ENCODE assay signal across 23 cellular contexts in genomic region chr12:7712841-7713442, GRCh38. TPM values are rescaled to one million over a fixed set of nuclear protein-coding genes. Genes with fewer than 3 reads are reported as not detected.
DNase-seq lines count a peak whose midpoint lies in the region; ATAC-seq and TF ChIP-seq lines count a peak whose summit lies in the region.
"Had no signal": no experiment of that assay in that cellular context is flagged by ENCODE, and none has a peak within 500 bp of the region (broad histone marks: within the 10 kb centered on the region; RNA-seq: fewer than 3 reads in every experiment).

No MANE protein-coding gene starts in this region.

- H3K27ac Mint-ChIP-seq in WTC11 = no peak overlapping the region
- H3K27ac Mint-ChIP-seq: CD14-positive monocyte; CD8-positive, alpha-beta T cell; HFFc6 had no signal

- no peak overlapping the region for H3K4me2 ChIP-seq in mesendoderm (ENCODE audit: low read length)
- H3K4me2 ChIP-seq: BLaER1 had no signal

- no peak overlapping the region for H2AK5ac ChIP-seq in mesendoderm (ENCODE audit: low read length)

- no peak overlapping the region for H2BK5ac ChIP-seq in mesendoderm (ENCODE audit: low read length)

- ATAC-seq in WTC11 = peak; percentile 55
- ATAC-seq: CD8-positive, alpha-beta T cell; HCT116 had no signal

- no peaks in the 10 kb centered on the region for H3K27me3 Mint-ChIP-seq in WTC11 (ENCODE audit: low read depth)

- H4K8ac ChIP-seq in mesendoderm (ENCODE audit: low read depth, low read length) = no peak overlapping the region

- H3K9me3 Mint-ChIP-seq in WTC11 = no peaks in the 10 kb centered on the region
- H3K9me3 Mint-ChIP-seq: CD8-positive, alpha-beta T cell had no signal

- H3K36me3 ChIP-seq in mesendoderm (ENCODE audit: control insufficient read depth, insufficient read depth, low read length) = no peaks in the 10 kb centered on the region
- H3K36me3 ChIP-seq: BLaER1 had no signal

- TF ChIP-seq CTCF in WTC11 (IDR thresholded peaks at IDR 0.05) (no peak), fibroblast of villous mesenchyme (IDR thresholded peaks at IDR 0.05; ENCODE audit: insufficient read depth, low read depth, low read length) (no peak)

- H3K27me3 ChIP-seq in mesendoderm (ENCODE audit: insufficient read depth, low read length, poor library complexity) = no peaks in the 10 kb centered on the region
- H3K27me3 ChIP-seq: BLaER1 had no signal

- DNase-seq in ELF-1 (ENCODE audit: low read depth, low spot score) (peak; percentile 39), WTC11 (ENCODE audit: low spot score) (peak; percentile 35), fibroblast of villous mesenchyme (ENCODE audit: low read depth) (peak; percentile 2), mesendoderm (peak; percentile 53), activated gamma-delta T cell (lab: John Stamatoyannopoulos, UW) (no peak), NCI-H82 treated with DMSO at 0.1 percent for 48 hours (lab: John Stamatoyannopoulos, UW; ENCODE audit: unreplicated experiment) (no peak), activated gamma-delta T cell treated with Interleukin-2 at 50 U/mL for 16 hours (no peak)
- DNase-seq in stimulated activated CD4-positive, alpha-beta T cell treated with anti-CD3 and anti-CD28 coated beads, Interleukin-2, amount 100 ng/mL, for 48 hours = no peak
- DNase-seq: 8988T; CD8-positive, alpha-beta T cell; DMS 273 treated with DMSO at 0.1 percent for 48 hours; DMS53; DND-41; EL; GOT3; HFFc6; IMR-90; KBM-7 had no signal

- H3K27ac ChIP-seq in mesendoderm (ENCODE audit: low read depth, low read length) = no peak overlapping the region
- H3K27ac ChIP-seq: BLaER1 had no signal

- H3K18ac ChIP-seq in mesendoderm (ENCODE audit: low read length) = peak overlapping the region; percentile 5

- POLR2A ChIA-PET in WTC11 (lab: Charles Lee) = no interaction called here

- H3K4me1 Mint-ChIP-seq in WTC11 = peaks cover 46% of the 10 kb centered on the region

- CTCF ChIA-PET in WTC11 (lab: Charles Lee) = interaction anchor here (0.5 to 1.7 kb wide), 5 partner anchors 15 to 262 kb away, joined by 3 to 8 read pairs (median 4); partner anchors contain the start of gene GDF3

- WGBS in mesendoderm (ENCODE audit: extremely low coverage, insufficient coverage, low lambda C conversion rate) = no CpG with 5 or more reads among the region's 28 CpGs

- no peak overlapping the region for H3K4ac ChIP-seq in mesendoderm (ENCODE audit: low read depth, low read length)

- no peak overlapping the region for H3K4me3 Mint-ChIP-seq in WTC11
- H3K4me3 Mint-ChIP-seq: CD14-positive monocyte; CD8-positive, alpha-beta T cell; HFFc6 had no signal

- no peak overlapping the region for H4K5ac ChIP-seq in mesendoderm (ENCODE audit: low read length)

- H3K79me2 ChIP-seq in mesendoderm (ENCODE audit: control insufficient read depth, insufficient read depth, low read length) = no peaks in the 10 kb centered on the region

- no peak overlapping the region for H3K23ac ChIP-seq in mesendoderm (ENCODE audit: low read length)

- no peak overlapping the region for H2BK15ac ChIP-seq in mesendoderm (replicated peaks; ENCODE audit: low read depth)

- H2BK120ac ChIP-seq in mesendoderm (ENCODE audit: low read depth, low read length) = no peak overlapping the region

- H3K4me1 ChIP-seq in mesendoderm (ENCODE audit: control insufficient read depth, low read depth, low read length) = peaks cover 3% of the 10 kb centered on the region
- H3K4me1 ChIP-seq: BLaER1 had no signal

- H3K56ac ChIP-seq in mesendoderm (ENCODE audit: low read length) = no peak overlapping the region

- H3K4me3 ChIP-seq in fibroblast of villous mesenchyme (ENCODE audit: low read depth, low read length) (no peak overlapping the region), mesendoderm (ENCODE audit: low read length) (no peak overlapping the region)
- H3K4me3 ChIP-seq: BLaER1 had no signal

- H3K79me1 ChIP-seq in mesendoderm (ENCODE audit: low read length) = no peaks in the 10 kb centered on the region

- no peak overlapping the region for H3K9ac ChIP-seq in mesendoderm (ENCODE audit: low read length)
- H3K9ac ChIP-seq: BLaER1 had no signal

- H3K36me3 Mint-ChIP-seq in WTC11 = no peaks in the 10 kb centered on the region
- H3K36me3 Mint-ChIP-seq: CD14-positive monocyte; CD8-positive, alpha-beta T cell had no signal

TF ChIP-seq in WTC11, 78 proteins besides CTCF, POLR2A, EP300 and RAD21:
- TF ChIP-seq ZNF671 (CRISPR knock-in tag; IDR thresholded peaks at IDR 0.05) = no peak
- TF ChIP-seq ERG (CRISPR knock-in tag; IDR thresholded peaks at IDR 0.05) = no peak
- TF ChIP-seq ZBTB43 (CRISPR knock-in tag; IDR thresholded peaks at IDR 0.05) = no peak
- no peak for TF ChIP-seq FOXP1 (CRISPR knock-in tag; IDR thresholded peaks at IDR 0.05; ENCODE audit: borderline replicate concordance)
- no peak for TF ChIP-seq SMAD3 (CRISPR knock-in tag; IDR thresholded peaks at IDR 0.05; ENCODE audit: borderline replicate concordance)
- no peak for TF ChIP-seq TP53 (CRISPR knock-in tag; IDR thresholded peaks at IDR 0.05)
- TF ChIP-seq ZNF263 (CRISPR knock-in tag; IDR thresholded peaks at IDR 0.05; ENCODE audit: low read depth) = no peak
- no peak for TF ChIP-seq FOXK1 (CRISPR knock-in tag; IDR thresholded peaks at IDR 0.05)
- no peak for TF ChIP-seq AR (CRISPR knock-in tag; IDR thresholded peaks at IDR 0.05)
- TF ChIP-seq GTF2I (CRISPR knock-in tag; conservative IDR thresholded peaks at IDR 0.05) = no peak

RNA-seq across cellular contexts. Expression of gene DPPA3, which starts 1.7 kb away (rescaled TPM):
- total RNA-seq in WTC11 (2021) = 3.3 to 6.8 TPM (median 3.9 TPM) in 3 replicates
- not detected in 2 replicates for total RNA-seq in fibroblast of villous mesenchyme
- polyA plus RNA-seq in mesendoderm (2013, experiment 1 of 2) = 0.81 TPM
- 0.84 TPM for polyA plus RNA-seq in mesendoderm (2013, experiment 2 of 2)
- total RNA-seq: A673; CD8-positive, alpha-beta T cell; HFFc6; IMR-90 had no signal
- polyA plus RNA-seq: AG04450, CD14-positive monocyte, IMR-90 had no signal

RNA-seq across cellular contexts. Expression of gene GDF3, which starts 17.4 kb away (rescaled TPM):
- total RNA-seq in WTC11 (2021) (34.4 to 42.0 TPM (median 38.2 TPM) in 3 replicates), fibroblast of villous mesenchyme (not detected in 2 replicates)
- 214 TPM for polyA plus RNA-seq in mesendoderm (2013, experiment 1 of 2)
- 215 TPM for polyA plus RNA-seq in mesendoderm (2013, experiment 2 of 2)
- total RNA-seq: A673; CD8-positive, alpha-beta T cell; HFFc6; IMR-90 had no signal
- polyA plus RNA-seq: AG04450, CD14-positive monocyte, IMR-90 had no signal

RNA-seq across cellular contexts. Expression of gene CLEC4C, which starts 34.2 kb away (rescaled TPM):
- total RNA-seq in WTC11 (2021) (0.50 TPM in 1 of 3 replicates, not detected in the others), fibroblast of villous mesenchyme (not detected in 2 replicates)
- polyA plus RNA-seq in mesendoderm (2013, experiment 1 of 2) = 0.08 TPM
- polyA plus RNA-seq in mesendoderm (2013, experiment 2 of 2) = not detected
- total RNA-seq: A673; CD8-positive, alpha-beta T cell; HFFc6; IMR-90 had no signal
- polyA plus RNA-seq: AG04450, IMR-90 had no signal

RNA-seq across cellular contexts. Expression of gene APOBEC1, which starts 47.2 kb away (rescaled TPM):
- total RNA-seq in WTC11 (2021) (not detected in 3 replicates), fibroblast of villous mesenchyme (not detected in 2 replicates)
- polyA plus RNA-seq in mesendoderm (2013, experiment 1 of 2) = not detected
- polyA plus RNA-seq in mesendoderm (2013, experiment 2 of 2) = not detected
- total RNA-seq: A673; CD8-positive, alpha-beta T cell; HFFc6; IMR-90 had no signal
- polyA plus RNA-seq: AG04450, CD14-positive monocyte, IMR-90 had no signal

RNA-seq across cellular contexts. Expression of gene NANOGNB, which starts 52.1 kb away (rescaled TPM):
- total RNA-seq in WTC11 (2021) (not detected in 3 replicates), fibroblast of villous mesenchyme (not detected in 2 replicates)
- 0.13 TPM for polyA plus RNA-seq in mesendoderm (2013, experiment 1 of 2)
- 0.20 TPM for polyA plus RNA-seq in mesendoderm (2013, experiment 2 of 2)
- total RNA-seq: A673; CD8-positive, alpha-beta T cell; HFFc6; IMR-90 had no signal
- polyA plus RNA-seq: AG04450, CD14-positive monocyte, IMR-90 had no signal

Comparison
In these comparisons a context has a peak if more than half of its experiments do, and no peak if none do; other contexts are left out.
1. DNase-seq: peak in ELF-1 (single experiment), WTC11 (single experiment), fibroblast of villous mesenchyme (single experiment) and mesendoderm (single experiment); none in activated gamma-delta T cell (single experiment), NCI-H82 treated with DMSO at 0.1 percent for 48 hours (single experiment), activated gamma-delta T cell treated with Interleukin-2 at 50 U/mL for 16 hours (single experiment) and stimulated activated CD4-positive, alpha-beta T cell treated with anti-CD3 and anti-CD28 coated beads, Interleukin-2, amount 100 ng/mL, for 48 hours (0 of 2).
2. RNA of gene GDF3, which starts 17.4 kb away (total RNA-seq): 34.4 to 42.0 TPM in WTC11; not detected in fibroblast of villous mesenchyme; every median in the first group is over 10 times any median in the second.